In the genomic region with DNA sequence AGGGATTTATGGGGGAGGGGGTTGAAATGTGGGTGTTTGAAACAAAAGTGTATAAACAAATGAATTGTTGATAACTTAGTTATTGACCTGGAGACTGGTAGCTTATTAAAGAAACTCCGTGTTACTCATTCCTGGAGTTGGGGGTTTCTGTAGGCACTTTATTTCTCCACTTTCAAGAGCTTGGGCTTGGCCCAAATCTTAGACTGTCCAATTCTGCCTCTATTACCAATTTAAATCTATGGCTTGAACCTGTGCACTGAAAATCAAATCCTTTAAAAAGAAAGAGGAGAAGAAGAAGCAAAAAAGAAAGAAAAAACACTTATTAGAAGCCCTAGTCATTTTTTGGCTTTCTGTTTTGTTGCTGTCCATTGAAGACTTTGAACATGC, we compare ENCODE assay signal across 1 cellular context.
TF ChIP-seq lines count a peak whose summit lies in the region.

No MANE protein-coding gene starts in this region.

TF ChIP-seq in K562, 482 proteins besides CTCF, POLR2A, EP300 and RAD21:
- TF ChIP-seq, protein P1, sequence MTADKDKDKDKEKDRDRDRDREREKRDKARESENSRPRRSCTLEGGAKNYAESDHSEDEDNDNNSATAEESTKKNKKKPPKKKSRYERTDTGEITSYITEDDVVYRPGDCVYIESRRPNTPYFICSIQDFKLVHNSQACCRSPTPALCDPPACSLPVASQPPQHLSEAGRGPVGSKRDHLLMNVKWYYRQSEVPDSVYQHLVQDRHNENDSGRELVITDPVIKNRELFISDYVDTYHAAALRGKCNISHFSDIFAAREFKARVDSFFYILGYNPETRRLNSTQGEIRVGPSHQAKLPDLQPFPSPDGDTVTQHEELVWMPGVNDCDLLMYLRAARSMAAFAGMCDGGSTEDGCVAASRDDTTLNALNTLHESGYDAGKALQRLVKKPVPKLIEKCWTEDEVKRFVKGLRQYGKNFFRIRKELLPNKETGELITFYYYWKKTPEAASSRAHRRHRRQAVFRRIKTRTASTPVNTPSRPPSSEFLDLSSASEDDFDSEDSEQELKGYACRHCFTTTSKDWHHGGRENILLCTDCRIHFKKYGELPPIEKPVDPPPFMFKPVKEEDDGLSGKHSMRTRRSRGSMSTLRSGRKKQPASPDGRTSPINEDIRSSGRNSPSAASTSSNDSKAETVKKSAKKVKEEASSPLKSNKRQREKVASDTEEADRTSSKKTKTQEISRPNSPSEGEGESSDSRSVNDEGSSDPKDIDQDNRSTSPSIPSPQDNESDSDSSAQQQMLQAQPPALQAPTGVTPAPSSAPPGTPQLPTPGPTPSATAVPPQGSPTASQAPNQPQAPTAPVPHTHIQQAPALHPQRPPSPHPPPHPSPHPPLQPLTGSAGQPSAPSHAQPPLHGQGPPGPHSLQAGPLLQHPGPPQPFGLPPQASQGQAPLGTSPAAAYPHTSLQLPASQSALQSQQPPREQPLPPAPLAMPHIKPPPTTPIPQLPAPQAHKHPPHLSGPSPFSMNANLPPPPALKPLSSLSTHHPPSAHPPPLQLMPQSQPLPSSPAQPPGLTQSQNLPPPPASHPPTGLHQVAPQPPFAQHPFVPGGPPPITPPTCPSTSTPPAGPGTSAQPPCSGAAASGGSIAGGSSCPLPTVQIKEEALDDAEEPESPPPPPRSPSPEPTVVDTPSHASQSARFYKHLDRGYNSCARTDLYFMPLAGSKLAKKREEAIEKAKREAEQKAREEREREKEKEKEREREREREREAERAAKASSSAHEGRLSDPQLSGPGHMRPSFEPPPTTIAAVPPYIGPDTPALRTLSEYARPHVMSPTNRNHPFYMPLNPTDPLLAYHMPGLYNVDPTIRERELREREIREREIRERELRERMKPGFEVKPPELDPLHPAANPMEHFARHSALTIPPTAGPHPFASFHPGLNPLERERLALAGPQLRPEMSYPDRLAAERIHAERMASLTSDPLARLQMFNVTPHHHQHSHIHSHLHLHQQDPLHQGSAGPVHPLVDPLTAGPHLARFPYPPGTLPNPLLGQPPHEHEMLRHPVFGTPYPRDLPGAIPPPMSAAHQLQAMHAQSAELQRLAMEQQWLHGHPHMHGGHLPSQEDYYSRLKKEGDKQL (CRISPR knock-in tag; IDR thresholded peaks at IDR 0.05; ENCODE audit: borderline replicate concordance): no peak
- TF ChIP-seq, protein P2, sequence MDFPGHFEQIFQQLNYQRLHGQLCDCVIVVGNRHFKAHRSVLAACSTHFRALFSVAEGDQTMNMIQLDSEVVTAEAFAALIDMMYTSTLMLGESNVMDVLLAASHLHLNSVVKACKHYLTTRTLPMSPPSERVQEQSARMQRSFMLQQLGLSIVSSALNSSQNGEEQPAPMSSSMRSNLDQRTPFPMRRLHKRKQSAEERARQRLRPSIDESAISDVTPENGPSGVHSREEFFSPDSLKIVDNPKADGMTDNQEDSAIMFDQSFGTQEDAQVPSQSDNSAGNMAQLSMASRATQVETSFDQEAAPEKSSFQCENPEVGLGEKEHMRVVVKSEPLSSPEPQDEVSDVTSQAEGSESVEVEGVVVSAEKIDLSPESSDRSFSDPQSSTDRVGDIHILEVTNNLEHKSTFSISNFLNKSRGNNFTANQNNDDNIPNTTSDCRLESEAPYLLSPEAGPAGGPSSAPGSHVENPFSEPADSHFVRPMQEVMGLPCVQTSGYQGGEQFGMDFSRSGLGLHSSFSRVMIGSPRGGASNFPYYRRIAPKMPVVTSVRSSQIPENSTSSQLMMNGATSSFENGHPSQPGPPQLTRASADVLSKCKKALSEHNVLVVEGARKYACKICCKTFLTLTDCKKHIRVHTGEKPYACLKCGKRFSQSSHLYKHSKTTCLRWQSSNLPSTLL (IDR thresholded peaks at IDR 0.05): no peak
- TF ChIP-seq CBX8 (IDR thresholded peaks at IDR 0.05; ENCODE audit: borderline replicate concordance, extremely low read depth, low read depth, low read length, poor library complexity, severe bottlenecking): peak; percentile 33
- no peak for TF ChIP-seq ZNF696 (CRISPR knock-in tag; conservative IDR thresholded peaks at IDR 0.05)
TF ChIP-seq in K562: peak in this region for 1.
